30 cellular contexts compared by ENCODE assay signal in genomic region chr2:129756276-129756675, GRCh38.
"Had no signal": no experiment of that assay in that cellular context is flagged by ENCODE, and none has a peak within 500 bp of the region (broad histone marks: within the 10 kb centered on the region; RNA-seq: fewer than 3 reads in every experiment).

No MANE protein-coding gene starts in this region.

- H3K4me3 Mint-ChIP-seq: activated B cell treated with CpG ODN at 0.5 μM for 24 hours; activated CD8-positive, alpha-beta T cell treated with anti-CD3 and anti-CD28 coated beads for 36 hours; activated naive CD4-positive, alpha-beta T cell treated with anti-CD3 and anti-CD28 coated beads for 36 hours; activated naive CD4-positive, alpha-beta T cell treated with anti-CD3 and anti-CD28 coated beads, Interleukin-2, amount 50 U/mL, for 24 hours; activated naive CD8-positive, alpha-beta T cell treated with anti-CD3 and anti-CD28 coated beads for 36 hours; activated naive CD8-positive, alpha-beta T cell treated with anti-CD3 and anti-CD28 coated beads, Interleukin-2, amount 50 U/mL, for 24 hours; activated T-cell treated with anti-CD3 and anti-CD28 coated beads, Interleukin-2, amount 50 U/mL, for 4 hours; activated T-helper 17 cell treated with anti-CD3 and anti-CD28 coated beads, Interleukin-2, amount 50 U/mL, for 72 hours; T-helper 17 cell; T-helper 2 cell treated with Interferon-gamma antibody and Interleukin-4, amounts not matched to agents 5 μg/mL and 100 μg/mL, for 36 hours had no signal

- H3K36me3 Mint-ChIP-seq: activated naive CD4-positive, alpha-beta T cell treated with anti-CD3 and anti-CD28 coated beads, Interleukin-2, amount 50 U/mL, for 24 hours; activated naive CD8-positive, alpha-beta T cell treated with anti-CD3 and anti-CD28 coated beads for 36 hours had no signal

- H3K9me3 Mint-ChIP-seq: activated B cell treated with CpG ODN at 0.5 μM for 24 hours; activated CD8-positive, alpha-beta T cell treated with anti-CD3 and anti-CD28 coated beads for 36 hours; activated naive CD4-positive, alpha-beta T cell treated with anti-CD3 and anti-CD28 coated beads for 36 hours; activated naive CD4-positive, alpha-beta T cell treated with anti-CD3 and anti-CD28 coated beads, Interleukin-2, amount 50 U/mL, for 24 hours; activated naive CD8-positive, alpha-beta T cell treated with anti-CD3 and anti-CD28 coated beads for 36 hours; activated naive CD8-positive, alpha-beta T cell treated with anti-CD3 and anti-CD28 coated beads, Interleukin-2, amount 50 U/mL, for 24 hours; activated T-cell treated with anti-CD3 and anti-CD28 coated beads, Interleukin-2, amount 50 U/mL, for 4 hours; activated T-helper 17 cell treated with anti-CD3 and anti-CD28 coated beads, Interleukin-2, amount 50 U/mL, for 72 hours; T-helper 2 cell treated with Interferon-gamma antibody and Interleukin-4, amounts not matched to agents 5 μg/mL and 100 μg/mL, for 36 hours had no signal

- DNase-seq: activated B cell treated with CpG ODN at 0.5 μM for 24 hours; activated CD4-positive, alpha-beta T cell treated with anti-CD3 and anti-CD28 coated beads for 48 hours; activated CD4-positive, alpha-beta T cell treated with anti-CD3 and anti-CD28 coated beads, Interleukin-2, amount 50 U/mL, for 1 hour; activated CD4-positive, alpha-beta T cell treated with anti-CD3 and anti-CD28 coated beads, Interleukin-2, amount 50 U/mL, for 48 hours; activated CD8-positive, alpha-beta T cell treated with anti-CD3 and anti-CD28 coated beads for 36 hours; activated effector memory CD4-positive, alpha-beta T cell treated with anti-CD3 and anti-CD28 coated beads, Interleukin-2, amount 50 U/mL, for 16 hours; activated naive CD4-positive, alpha-beta T cell treated with anti-CD3 and anti-CD28 coated beads for 36 hours; activated naive CD8-positive, alpha-beta T cell treated with anti-CD3 and anti-CD28 coated beads for 36 hours; activated naive CD8-positive, alpha-beta T cell treated with anti-CD3 and anti-CD28 coated beads, Interleukin-2, amount 50 U/mL, for 24 hours; activated T-cell treated with anti-CD3 and anti-CD28 coated beads, Interleukin-2, amount 50 U/mL, for 4 hours; adrenal gland; amygdala; aorta; body of pancreas; central memory CD4-positive, alpha-beta T cell; cerebellar nuclear complex; cortex of kidney; dermis blood vessel endothelial cell; effector CD8-positive, alpha-beta T cell; foreskin fibroblast; heart left ventricle; T-helper 1 cell; T-helper 17 cell; T1000; WERI-Rb-1 had no signal

- ATAC-seq: activated CD4-positive, CD25-positive, alpha-beta regulatory T cell treated with anti-CD3 and anti-CD28 coated beads, Interleukin-2, amount 50 U/mL, for 24 hours; activated CD8-positive, alpha-beta T cell treated with anti-CD3 and anti-CD28 coated beads for 36 hours; activated naive CD8-positive, alpha-beta T cell treated with anti-CD3 and anti-CD28 coated beads, Interleukin-2, amount 50 U/mL, for 24 hours; activated T-cell treated with anti-CD3 and anti-CD28 coated beads, Interleukin-2, amount 50 U/mL, for 4 hours; activated T-helper 17 cell treated with anti-CD3 and anti-CD28 coated beads, Interleukin-2, amount 50 U/mL, for 72 hours; body of pancreas; esophagus mucosa; heart left ventricle; T-helper 17 cell had no signal

- H3K27me3 Mint-ChIP-seq: activated B cell treated with CpG ODN at 0.5 μM for 24 hours; activated CD8-positive, alpha-beta T cell treated with anti-CD3 and anti-CD28 coated beads for 36 hours; activated naive CD8-positive, alpha-beta T cell treated with anti-CD3 and anti-CD28 coated beads for 36 hours; activated naive CD8-positive, alpha-beta T cell treated with anti-CD3 and anti-CD28 coated beads, Interleukin-2, amount 50 U/mL, for 24 hours; activated T-helper 17 cell treated with anti-CD3 and anti-CD28 coated beads, Interleukin-2, amount 50 U/mL, for 72 hours had no signal

- H3K4me1 Mint-ChIP-seq: activated naive CD4-positive, alpha-beta T cell treated with anti-CD3 and anti-CD28 coated beads, Interleukin-2, amount 50 U/mL, for 24 hours; activated naive CD8-positive, alpha-beta T cell treated with anti-CD3 and anti-CD28 coated beads for 36 hours; activated naive CD8-positive, alpha-beta T cell treated with anti-CD3 and anti-CD28 coated beads, Interleukin-2, amount 50 U/mL, for 24 hours; activated T-helper 17 cell treated with anti-CD3 and anti-CD28 coated beads, Interleukin-2, amount 50 U/mL, for 72 hours; T-helper 17 cell had no signal

- H3K27ac Mint-ChIP-seq: activated B cell treated with CpG ODN at 0.5 μM for 24 hours; activated CD8-positive, alpha-beta T cell treated with anti-CD3 and anti-CD28 coated beads for 36 hours; activated naive CD4-positive, alpha-beta T cell treated with anti-CD3 and anti-CD28 coated beads for 36 hours; activated naive CD4-positive, alpha-beta T cell treated with anti-CD3 and anti-CD28 coated beads, Interleukin-2, amount 50 U/mL, for 24 hours; activated naive CD8-positive, alpha-beta T cell treated with anti-CD3 and anti-CD28 coated beads for 36 hours; activated naive CD8-positive, alpha-beta T cell treated with anti-CD3 and anti-CD28 coated beads, Interleukin-2, amount 50 U/mL, for 24 hours; activated T-helper 17 cell treated with anti-CD3 and anti-CD28 coated beads, Interleukin-2, amount 50 U/mL, for 72 hours; T-helper 17 cell; T-helper 2 cell treated with Interferon-gamma antibody and Interleukin-4, amounts not matched to agents 5 μg/mL and 100 μg/mL, for 36 hours had no signal
